In genomic region chr5:42628821-42629220, GRCh38 we compare ENCODE assay signal across 29 cellular contexts.
"Had no signal": no experiment of that assay in that cellular context is flagged by ENCODE, and none has a peak within 500 bp of the region (broad histone marks: within the 10 kb centered on the region; RNA-seq: fewer than 3 reads in every experiment).

No MANE protein-coding gene starts in this region.

- FAIRE-seq: astrocyte, bronchial epithelial cell, colon had no signal

- H3K27ac ChIP-seq: brain microvascular endothelial cell, esophagus muscularis mucosa, foreskin keratinocyte, gastrocnemius medialis, heart left ventricle had no signal

- DNase-seq: activated CD4-positive, alpha-beta T cell treated with anti-CD3 and anti-CD28 coated beads for 1 hour; activated CD4-positive, alpha-beta T cell treated with anti-CD3 and anti-CD28 coated beads for 4 hours; activated CD4-positive, alpha-beta T cell treated with anti-CD3 and anti-CD28 coated beads, Interleukin-2, amount 10 ng/mL, durations not matched to agents 7 days and 5 days; activated CD4-positive, alpha-beta T cell treated with anti-CD3 and anti-CD28 coated beads, Interleukin-2, amount 50 U/mL, for 48 hours; activated CD8-positive, alpha-beta memory T cell treated with anti-CD3 and anti-CD28 coated beads for 24 hours; activated CD8-positive, alpha-beta T cell treated with anti-CD3 and anti-CD28 coated beads for 36 hours; activated effector memory CD4-positive, alpha-beta T cell treated with Interleukin-2 at 50 U/mL for 16 hours; activated gamma-delta T cell treated with Interleukin-2 at 50 U/mL for 16 hours; activated naive CD4-positive, alpha-beta T cell treated with anti-CD3 and anti-CD28 coated beads, Interleukin-2, amount 50 U/mL, for 16 hours; activated naive CD4-positive, alpha-beta T cell treated with Interleukin-2 at 50 U/mL for 16 hours; activated T-cell treated with anti-CD3 and anti-CD28 coated beads, Interleukin-2, amount 50 U/mL, for 4 hours; amniotic stem cell; anterior cingulate cortex; brain microvascular endothelial cell; cortex of kidney; dermis blood vessel endothelial cell; effector CD4-positive, alpha-beta T cell; effector memory CD8-positive, alpha-beta T cell; erythroblast; foreskin keratinocyte; gastrocnemius medialis; glutamatergic neuron; heart left ventricle; hypothalamus had no signal

- H3K4me1 ChIP-seq: esophagus muscularis mucosa, foreskin keratinocyte had no signal

- H3K27me3 ChIP-seq: brain microvascular endothelial cell, esophagus muscularis mucosa, foreskin keratinocyte, gastrocnemius medialis, heart left ventricle had no signal

- H3K9me3 ChIP-seq: esophagus muscularis mucosa, gastrocnemius medialis, heart left ventricle had no signal

- ATAC-seq: activated CD8-positive, alpha-beta T cell treated with anti-CD3 and anti-CD28 coated beads for 36 hours; activated T-cell treated with anti-CD3 and anti-CD28 coated beads, Interleukin-2, amount 50 U/mL, for 4 hours; activated T-helper 17 cell treated with anti-CD3 and anti-CD28 coated beads, Interleukin-2, amount 50 U/mL, for 72 hours; effector memory CD8-positive, alpha-beta T cell; foreskin keratinocyte; gastrocnemius medialis; heart left ventricle had no signal

- H3K4me3 ChIP-seq: esophagus muscularis mucosa, gastrocnemius medialis, heart left ventricle had no signal

- H3K36me3 ChIP-seq: brain microvascular endothelial cell, esophagus muscularis mucosa, gastrocnemius medialis, heart left ventricle had no signal
